8 cellular contexts compared by ENCODE assay signal in genomic region chr2:218368621-218369153, GRCh38. TPM values are rescaled to one million over a fixed set of nuclear protein-coding genes. Genes with fewer than 3 reads are reported as not detected.
DNase-seq lines count a peak whose midpoint lies in the region; ATAC-seq and TF ChIP-seq lines count a peak whose summit lies in the region.

No MANE protein-coding gene starts in this region.

- TF ChIP-seq CTCF in fibroblast of mammary gland (conservative IDR thresholded peaks at IDR 0.05; ENCODE audit: control insufficient read depth, insufficient read depth, low read depth, low read length), result no peak
- TF ChIP-seq CTCF in progenitor cell of endocrine pancreas (IDR thresholded peaks at IDR 0.05; ENCODE audit: unreplicated experiment), result no peak

- H3K27me3 Mint-ChIP-seq in progenitor cell of endocrine pancreas, result peaks cover 4% of the 10 kb centered on the region

- peak overlapping the region; percentile 44 for H3K4me3 Mint-ChIP-seq in progenitor cell of endocrine pancreas (ENCODE audit: low read depth)

- no peaks in the 10 kb centered on the region for H3K9me3 Mint-ChIP-seq in progenitor cell of endocrine pancreas (ENCODE audit: low read depth)

- in situ Hi-C loops in G401 (cut with HindIII; ENCODE audit: low sequenced_read_pairs), result no loop called here

- no peak overlapping the region for H3K4me3 ChIP-seq in fibroblast of mammary gland (ENCODE audit: control insufficient read depth, low read depth, low read length)

- peak overlapping the region; percentile 37 for H3K27ac Mint-ChIP-seq in progenitor cell of endocrine pancreas

- peaks cover 1% of the 10 kb centered on the region for H3K4me1 Mint-ChIP-seq in progenitor cell of endocrine pancreas (ENCODE audit: low read depth)

- no peaks in the 10 kb centered on the region for H3K36me3 Mint-ChIP-seq in progenitor cell of endocrine pancreas (ENCODE audit: insufficient read depth)

- DNase-seq in G401 (ENCODE audit: low spot score) (peak; percentile 42), NCI-H69 (lab: John Stamatoyannopoulos, UW) (peak; percentile 61), fibroblast of mammary gland (ENCODE audit: low read depth) (peak; percentile 14), progenitor cell of endocrine pancreas (ENCODE audit: low spot score, unreplicated experiment) (no peak)

- ATAC-seq in GM18909 (IDR thresholded peaks at IDR 0.05; ENCODE audit: poor library complexity, unreplicated experiment), result no peak
- no peak for ATAC-seq in HG03139 (IDR thresholded peaks at IDR 0.05; ENCODE audit: unreplicated experiment)
- no peak for ATAC-seq in HG02870 (IDR thresholded peaks at IDR 0.05; ENCODE audit: unreplicated experiment)
- ATAC-seq in HG03095 (IDR thresholded peaks at IDR 0.05; ENCODE audit: unreplicated experiment), result no peak

RNA-seq across cellular contexts. Expression of gene CATIP, which starts 12.0 kb away (rescaled TPM):
- 0.25 and 2.7 TPM in 2 replicates for total RNA-seq in G401 (2014; rRNA removed; shearing (Covaris generic))
- 3.3 and 3.8 TPM in 2 replicates for total RNA-seq in progenitor cell of endocrine pancreas

RNA-seq across cellular contexts. Expression of gene SLC11A1, which starts 13.4 kb away (rescaled TPM):
- 0.12 and 0.27 TPM in 2 replicates for total RNA-seq in G401 (2014; rRNA removed; shearing (Covaris generic))
- total RNA-seq in progenitor cell of endocrine pancreas, result 0.33 and 0.34 TPM in 2 replicates

RNA-seq across cellular contexts. Expression of gene CTDSP1, which starts 31.0 kb away (rescaled TPM):
- 68.2 and 86.5 TPM in 2 replicates for total RNA-seq in G401 (2014; rRNA removed; shearing (Covaris generic))
- total RNA-seq in progenitor cell of endocrine pancreas, result 102 and 108 TPM in 2 replicates

RNA-seq across cellular contexts. Expression of gene VIL1, which starts 50.2 kb away (rescaled TPM):
- not detected in 2 replicates for total RNA-seq in G401 (2014; rRNA removed; shearing (Covaris generic))
- total RNA-seq in progenitor cell of endocrine pancreas, result 281 and 305 TPM in 2 replicates
